In genomic region chr9:27528886-27529315, GRCh38 we compare ENCODE assay signal across 8 cellular contexts. TPM values are rescaled to one million over a fixed set of nuclear protein-coding genes. Genes with fewer than 3 reads are reported as not detected.
DNase-seq lines count a peak whose midpoint lies in the region; ATAC-seq and TF ChIP-seq lines count a peak whose summit lies in the region.

No MANE protein-coding gene starts in this region.

- H3K9me3 ChIP-seq in SJSA1 (replicated peaks) = no peaks in the 10 kb centered on the region

- 0 out of 2 replicates have a peak, but pooled peaks cover 3% of the 10 kb centered on the region for H3K27me3 ChIP-seq in SJSA1 (replicated peaks)

- H3K4me3 ChIP-seq in SJSA1 = peak overlapping the region; percentile 35
- H3K4me3 ChIP-seq in retinal pigment epithelial cell (ENCODE audit: low read length) = peak overlapping the region; percentile 64

- H3K27ac ChIP-seq in SJSA1 = no peak overlapping the region

- H3K4me1 ChIP-seq in SJSA1 (replicated peaks) = peaks cover 7% of the 10 kb centered on the region; the same call in 1 of the 2 replicates

- no peaks in the 10 kb centered on the region for H3K36me3 ChIP-seq in SJSA1

- DNase-seq in SJSA1 (ENCODE audit: low read depth in 1 of 2, low spot score in 2 of 2) (no peak), anterior cingulate cortex (lab: John Stamatoyannopoulos, UW) (peak in 32 of 58 donors; percentile 11 to 64 (median 42)), hepatic stellate cell (ENCODE audit: low spot score) (peak; percentile 18), retinal pigment epithelial cell (ENCODE audit: low read depth) (no peak), NCI-H524 treated with DMSO at 0.1 percent for 48 hours (lab: John Stamatoyannopoulos, UW) (no peak)
- DNase-seq in NK-92 treated with Interleukin-12 subunit alpha and Interleukin-12 subunit beta, amount 100 ng/mL, for 24 hours (lab: John Stamatoyannopoulos, UW) = no peak

- peak; percentile 4 for TF ChIP-seq CTCF in retinal pigment epithelial cell (conservative IDR thresholded peaks at IDR 0.05; ENCODE audit: low read depth, low read length)

- ATAC-seq in GM18511 (IDR thresholded peaks at IDR 0.05; ENCODE audit: unreplicated experiment) (peak; percentile 59), HG02840 (IDR thresholded peaks at IDR 0.05; ENCODE audit: low FRiP score, unreplicated experiment) (peak; percentile 42)

RNA-seq across cellular contexts. Expression of gene MOB3B, which starts 0.7 kb away (rescaled TPM):
- total RNA-seq in SJSA1 (2014; rRNA removed; shearing (Covaris generic)) = not detected in 2 replicates

RNA-seq across cellular contexts. Expression of gene IFNK, which starts 4.8 kb away (rescaled TPM):
- not detected in 2 replicates for total RNA-seq in SJSA1 (2014; rRNA removed; shearing (Covaris generic))

RNA-seq across cellular contexts. Expression of gene C9orf72, which starts 44.4 kb away (rescaled TPM):
- total RNA-seq in SJSA1 (2014; rRNA removed; shearing (Covaris generic)) = 5.8 and 7.7 TPM in 2 replicates

Comparison
In these comparisons a context has a peak if more than half of its experiments do, and no peak if none do; other contexts are left out.
1. DNase-seq: peak in anterior cingulate cortex (32 of 58) and hepatic stellate cell (single experiment); none in SJSA1 (0 of 2), retinal pigment epithelial cell (single experiment), NCI-H524 treated with DMSO at 0.1 percent for 48 hours (single experiment) and NK-92 treated with Interleukin-12 subunit alpha and Interleukin-12 subunit beta, amount 100 ng/mL, for 24 hours (single experiment).